Comparison of ENCODE assay signal across 33 cellular contexts in genomic region chr6:116983375-116983774, GRCh38.
"Had no signal": no experiment of that assay in that cellular context is flagged by ENCODE, and none has a peak within 500 bp of the region (broad histone marks: within the 10 kb centered on the region; RNA-seq: fewer than 3 reads in every experiment).

No MANE protein-coding gene starts in this region.

- H3K27me3 ChIP-seq: adrenal gland, ascending aorta, body of pancreas, brain microvascular endothelial cell, breast epithelium, cardiac muscle cell had no signal

- FAIRE-seq: astrocyte, bronchial epithelial cell had no signal

- H3K9me3 ChIP-seq: ascending aorta, body of pancreas had no signal

- DNase-seq: activated effector memory CD4-positive, alpha-beta T cell treated with anti-CD3 and anti-CD28 coated beads, Interleukin-2, amount 50 U/mL, for 16 hours; activated effector memory CD4-positive, alpha-beta T cell treated with Interleukin-2 at 50 U/mL for 16 hours; activated gamma-delta T cell; activated gamma-delta T cell treated with Interleukin-2 at 50 U/mL for 16 hours; activated naive CD4-positive, alpha-beta T cell; activated naive CD4-positive, alpha-beta T cell treated with anti-CD3 and anti-CD28 coated beads for 36 hours; activated naive CD4-positive, alpha-beta T cell treated with anti-CD3 and anti-CD28 coated beads, Interleukin-2, amount 10 ng/mL, durations not matched to agents 7 days and 5 days; activated naive CD4-positive, alpha-beta T cell treated with anti-CD3 and anti-CD28 coated beads, Interleukin-2, amount 50 U/mL, for 16 hours; activated naive CD4-positive, alpha-beta T cell treated with Interleukin-2 at 50 U/mL for 16 hours; activated naive CD8-positive, alpha-beta T cell treated with anti-CD3 and anti-CD28 coated beads for 36 hours; activated naive CD8-positive, alpha-beta T cell treated with anti-CD3 and anti-CD28 coated beads, Interleukin-2, amount 10 ng/mL, durations not matched to agents 7 days and 5 days; activated naive CD8-positive, alpha-beta T cell treated with anti-CD3 and anti-CD28 coated beads, Interleukin-2, amount 50 U/mL, for 24 hours; activated T-cell treated with anti-CD3 and anti-CD28 coated beads, Interleukin-2, amount 50 U/mL, for 24 hours; activated T-cell treated with anti-CD3 and anti-CD28 coated beads, Interleukin-2, amount 50 U/mL, for 4 hours; activated T-cell treated with anti-CD3 and anti-CD28 coated beads, Interleukin-2, amount 50 U/mL, for 48 hours; activated T-cell treated with anti-CD3 and anti-CD28 coated beads, Interleukin-2, amount 50 U/mL, for 72 hours; adrenal gland; amniotic stem cell; amygdala; anterior cingulate cortex; aorta; body of pancreas; brain microvascular endothelial cell; caudate nucleus; central memory CD4-positive, alpha-beta T cell; cerebellar nuclear complex had no signal

- H3K4me3 ChIP-seq: adrenal gland, ascending aorta, body of pancreas, breast epithelium, cardiac muscle cell had no signal

- H3K36me3 ChIP-seq: adrenal gland, ascending aorta, brain microvascular endothelial cell, breast epithelium, cardiac muscle cell had no signal

- H3K27ac ChIP-seq: adrenal gland, ascending aorta, body of pancreas, brain microvascular endothelial cell, breast epithelium, cardiac muscle cell had no signal

- ATAC-seq: activated naive CD4-positive, alpha-beta T cell treated with anti-CD3 and anti-CD28 coated beads, Interleukin-2, amount 50 U/mL, for 72 hours; activated naive CD8-positive, alpha-beta T cell treated with anti-CD3 and anti-CD28 coated beads, Interleukin-2, amount 50 U/mL, for 24 hours; activated T-cell treated with anti-CD3 and anti-CD28 coated beads, Interleukin-2, amount 50 U/mL, for 4 hours; activated T-cell treated with anti-CD3 and anti-CD28 coated beads, Interleukin-2, amount 50 U/mL, for 72 hours; activated T-helper 17 cell treated with anti-CD3 and anti-CD28 coated beads, Interleukin-2, amount 50 U/mL, for 72 hours; body of pancreas had no signal

- H3K4me1 ChIP-seq: adrenal gland, ascending aorta, body of pancreas, breast epithelium had no signal
